In the genomic region with DNA sequence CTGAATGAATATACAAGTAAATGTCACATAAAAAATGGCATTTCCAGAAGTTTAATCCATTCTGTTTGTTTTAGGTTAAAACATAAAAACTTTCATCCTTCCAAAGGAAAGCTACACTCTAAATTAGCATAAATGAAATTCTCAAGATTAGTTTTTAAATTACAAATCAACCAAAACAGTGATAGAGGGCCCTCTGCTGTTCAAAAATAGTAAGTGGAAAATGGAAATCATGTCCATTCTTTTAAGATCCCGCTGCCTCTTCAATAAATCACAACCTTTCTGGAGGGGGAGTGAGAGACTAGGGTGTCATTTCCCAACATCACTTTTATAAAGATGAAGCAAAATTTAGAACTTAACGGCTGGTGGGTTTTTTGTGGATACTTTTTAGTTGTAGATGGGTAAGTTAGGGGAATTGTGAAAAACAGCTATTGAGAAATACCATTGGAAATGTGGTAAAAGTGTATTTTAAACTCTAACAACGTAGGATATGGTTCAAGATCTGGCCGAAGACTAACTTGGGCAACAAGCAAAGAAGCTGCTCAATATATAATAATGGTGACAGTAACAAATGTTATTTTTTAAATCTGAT, we compare ENCODE assay signal across 9 cellular contexts. TPM values are rescaled to one million over a fixed set of nuclear protein-coding genes. Genes with fewer than 3 reads are reported as not detected.
A peak's percentile ranks its signal among the peaks of the same experiment; 100 is the strongest.
DNase-seq lines count a peak whose midpoint lies in the region; ATAC-seq and TF ChIP-seq lines count a peak whose summit lies in the region.
"Had no signal": no experiment of that assay in that cellular context is flagged by ENCODE, and none has a peak within 500 bp of the region (broad histone marks: within the 10 kb centered on the region; RNA-seq: fewer than 3 reads in every experiment).

No MANE protein-coding gene starts in this region.

- DNase-seq in heart left ventricle, result no peak
- DNase-seq in cardiac septum (ENCODE audit: low spot score), result no peak
- peak; percentile 36 for DNase-seq in NCI-H1694 treated with DMSO at 0.1 percent for 48 hours (lab: John Stamatoyannopoulos, UW)
- DNase-seq in astrocyte of the hippocampus (ENCODE audit: low read depth, low spot score), result peak; percentile 46

- 17 to 23% (median 20%) methylated on average over 4 of the region's 4 CpGs for WGBS in heart left ventricle, 4 donors
- WGBS in liver, result 4% methylated on average over 4 of the region's 4 CpGs

- H3K4me3 ChIP-seq in heart left ventricle (no peak overlapping the region), liver (ENCODE audit: low read depth in 1 of 3, low read length in 3 of 3) (no peak overlapping the region)

- H3K27ac ChIP-seq in heart left ventricle (no peak overlapping the region), liver (ENCODE audit: low read depth in 1 of 2, low read length in 2 of 2) (no peak overlapping the region)
- H3K27ac ChIP-seq: epithelial cell of prostate had no signal

- TF ChIP-seq RAD21 in liver (IDR thresholded peaks at IDR 0.05), result peak; percentile 71 to 75

- H3K9me3 ChIP-seq in heart left ventricle (no peaks in the 10 kb centered on the region), liver (ENCODE audit: control insufficient read depth in 4 of 4, low read length in 3 of 4) (no peaks in the 10 kb centered on the region)

- no peak overlapping the region for H3K9ac ChIP-seq in liver (ENCODE audit: low read depth in 1 of 2, low read length in 2 of 2)

- H3K27me3 ChIP-seq in heart left ventricle, result no peaks in the 10 kb centered on the region
- no peaks in the 10 kb centered on the region for H3K27me3 ChIP-seq in liver (ENCODE audit: control insufficient read depth in 4 of 4, insufficient read depth in 4 of 4, low read length in 3 of 4)

- no peak for ATAC-seq in heart left ventricle
- no peak for ATAC-seq in GM21381 (IDR thresholded peaks at IDR 0.05; ENCODE audit: unreplicated experiment)
- no peak for ATAC-seq in HG02884 (IDR thresholded peaks at IDR 0.05; ENCODE audit: unreplicated experiment)
- no peak for ATAC-seq in HG02885 (IDR thresholded peaks at IDR 0.05; ENCODE audit: poor library complexity, unreplicated experiment)

- TF ChIP-seq CTCF in heart left ventricle (IDR thresholded peaks at IDR 0.05), result peak; percentile 47 to 78 (median 64)
- TF ChIP-seq CTCF in liver (IDR thresholded peaks at IDR 0.05; ENCODE audit: low read depth, low read length, missing input control), result peak; percentile 50

- intact Hi-C loops in heart left ventricle (cut with DNase I), result loop anchor here in 7 of 10 donors (5.0 to 10.0 kb wide), 4 partner anchors 402 to 492 kb away; partner anchors contain the start of gene SLC39A10 (in 2 of the 7)
- intact Hi-C loops in cardiac septum (cut with DNase I), result loop anchor here (10.0 kb wide), 2 partner anchors 402 to 482 kb away; no protein-coding TSS in a partner anchor

- TF ChIP-seq POLR2A in heart left ventricle (IDR thresholded peaks at IDR 0.05), result no peak

- peaks cover 0 to 17% (median 6%) of the 10 kb centered on the region in 12 donors for H3K4me1 ChIP-seq in heart left ventricle
- peaks cover 2 to 12% (median 5%) of the 10 kb centered on the region in 4 donors for H3K4me1 ChIP-seq in liver (ENCODE audit: control insufficient read depth in 4 of 4, insufficient read depth in 4 of 4, low read length in 3 of 4)

- H3K36me3 ChIP-seq in heart left ventricle, result no peaks in the 10 kb centered on the region
- no peaks in the 10 kb centered on the region for H3K36me3 ChIP-seq in liver (ENCODE audit: control insufficient read depth in 4 of 4, insufficient read depth in 3 of 4, low read depth in 1 of 4, low read length in 3 of 4)

TF ChIP-seq in liver, 16 proteins besides CTCF, POLR2A, EP300 and RAD21:
- no peak for TF ChIP-seq YY1 (IDR thresholded peaks at IDR 0.05)
- TF ChIP-seq EGR1 (IDR thresholded peaks at IDR 0.05; ENCODE audit: low read depth in 2 of 2), result no peak
- TF ChIP-seq NR2F2 (IDR thresholded peaks at IDR 0.05), result no peak
- TF ChIP-seq, protein P1, sequence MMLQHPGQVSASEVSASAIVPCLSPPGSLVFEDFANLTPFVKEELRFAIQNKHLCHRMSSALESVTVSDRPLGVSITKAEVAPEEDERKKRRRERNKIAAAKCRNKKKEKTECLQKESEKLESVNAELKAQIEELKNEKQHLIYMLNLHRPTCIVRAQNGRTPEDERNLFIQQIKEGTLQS (IDR thresholded peaks at IDR 0.05), result no peak
- TF ChIP-seq RXRA (IDR thresholded peaks at IDR 0.05), result no peak
- TF ChIP-seq JUND (IDR thresholded peaks at IDR 0.05), result no peak
- TF ChIP-seq MAX (IDR thresholded peaks at IDR 0.05), result no peak
- no peak for TF ChIP-seq FOXA2 (IDR thresholded peaks at IDR 0.05)
- TF ChIP-seq, protein P2, sequence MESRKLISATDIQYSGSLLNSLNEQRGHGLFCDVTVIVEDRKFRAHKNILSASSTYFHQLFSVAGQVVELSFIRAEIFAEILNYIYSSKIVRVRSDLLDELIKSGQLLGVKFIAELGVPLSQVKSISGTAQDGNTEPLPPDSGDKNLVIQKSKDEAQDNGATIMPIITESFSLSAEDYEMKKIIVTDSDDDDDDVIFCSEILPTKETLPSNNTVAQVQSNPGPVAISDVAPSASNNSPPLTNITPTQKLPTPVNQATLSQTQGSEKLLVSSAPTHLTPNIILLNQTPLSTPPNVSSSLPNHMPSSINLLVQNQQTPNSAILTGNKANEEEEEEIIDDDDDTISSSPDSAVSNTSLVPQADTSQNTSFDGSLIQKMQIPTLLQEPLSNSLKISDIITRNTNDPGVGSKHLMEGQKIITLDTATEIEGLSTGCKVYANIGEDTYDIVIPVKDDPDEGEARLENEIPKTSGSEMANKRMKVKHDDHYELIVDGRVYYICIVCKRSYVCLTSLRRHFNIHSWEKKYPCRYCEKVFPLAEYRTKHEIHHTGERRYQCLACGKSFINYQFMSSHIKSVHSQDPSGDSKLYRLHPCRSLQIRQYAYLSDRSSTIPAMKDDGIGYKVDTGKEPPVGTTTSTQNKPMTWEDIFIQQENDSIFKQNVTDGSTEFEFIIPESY (IDR thresholded peaks at IDR 0.05), result no peak
- TF ChIP-seq GABPA (IDR thresholded peaks at IDR 0.05 in 1 of 2, conservative IDR thresholded peaks at IDR 0.05 in 1 of 2), result no peak
- TF ChIP-seq HNF4G (IDR thresholded peaks at IDR 0.05), result no peak
- no peak for TF ChIP-seq FOXA1 (IDR thresholded peaks at IDR 0.05)

RNA-seq across cellular contexts. Expression of gene DNAH7, which starts 1.7 kb away (rescaled TPM):
- total RNA-seq in heart left ventricle, result 1 to 10 TPM in 1 of 9 donors, under 1 TPM in 7, not detected in 1; 0.11 to 1.5 (median 0.40) TPM
- under 1 TPM; 0.08 to 0.61 TPM for polyA plus RNA-seq in heart left ventricle
- total RNA-seq in cardiac septum, result 0.32 TPM
- under 1 TPM; under 0.01 to 0.50 TPM for total RNA-seq in liver
- under 1 TPM; 0.02 to 0.11 TPM for polyA plus RNA-seq in liver

Comparison
In these comparisons a context has a peak if more than half of its experiments do, and no peak if none do; other contexts are left out.
1. DNase-seq: peak in NCI-H1694 treated with DMSO at 0.1 percent for 48 hours (single experiment) and astrocyte of the hippocampus (single experiment); none in heart left ventricle (0 of 5) and cardiac septum (single experiment).